In the genomic region with DNA sequence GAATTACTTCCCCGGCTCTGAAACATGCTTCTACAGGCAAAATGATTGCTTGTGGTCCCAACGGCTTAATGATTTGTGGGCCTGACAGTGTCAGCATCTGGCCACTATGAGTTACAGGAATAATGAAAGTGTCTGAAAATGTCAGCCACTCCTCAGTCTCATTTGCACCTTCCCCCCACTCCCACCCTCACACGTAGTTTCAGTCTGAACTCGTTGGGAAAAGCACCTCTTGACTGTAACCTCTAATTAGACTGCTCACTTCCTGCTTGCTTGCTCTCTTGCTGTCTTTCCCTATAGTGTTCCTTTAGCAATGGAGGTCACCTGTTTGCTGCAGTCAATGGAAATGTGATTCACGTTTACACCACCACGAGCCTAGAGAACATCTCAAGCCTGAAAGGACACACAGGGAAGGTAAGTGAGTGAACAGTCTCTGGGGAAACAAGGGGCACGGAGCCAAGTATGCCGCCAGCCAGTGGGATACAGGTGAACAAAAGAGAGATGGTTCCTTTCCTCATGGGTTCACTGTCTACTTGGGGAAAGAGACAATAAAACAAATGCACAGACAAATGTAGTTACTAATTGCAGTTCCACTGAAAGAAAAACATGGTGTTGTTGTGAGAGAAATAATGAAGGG, we compare ENCODE assay signal across 12 cellular contexts.
DNase-seq lines count a peak whose midpoint lies in the region; ATAC-seq and TF ChIP-seq lines count a peak whose summit lies in the region.
"Had no signal": no experiment of that assay in that cellular context is flagged by ENCODE, and none has a peak within 500 bp of the region (broad histone marks: within the 10 kb centered on the region; RNA-seq: fewer than 3 reads in every experiment).

No MANE protein-coding gene starts in this region.

- H3K27me3 ChIP-seq in RWPE2 (ENCODE audit: insufficient read depth, poor library complexity, severe bottlenecking): no peaks in the 10 kb centered on the region

- peak overlapping the region; percentile 19 for H3K27ac ChIP-seq in RWPE2 (ENCODE audit: poor library complexity, severe bottlenecking)

- H3K9me3 ChIP-seq in RWPE2 (ENCODE audit: severe bottlenecking): no peaks in the 10 kb centered on the region

- H3K4me3 ChIP-seq in RWPE2 (ENCODE audit: severe bottlenecking): no peak overlapping the region

- ATAC-seq in RWPE2 (ENCODE audit: low read depth) (peak; percentile 51; the same call in 2 of the 3 replicates), HG03469 (IDR thresholded peaks at IDR 0.05; ENCODE audit: unreplicated experiment) (no peak), HG03097 (IDR thresholded peaks at IDR 0.05; ENCODE audit: low FRiP score, unreplicated experiment) (no peak)

- no peaks in the 10 kb centered on the region for H3K36me3 ChIP-seq in RWPE2 (ENCODE audit: low read depth)

- TF ChIP-seq CTCF in GM10266 (IDR thresholded peaks at IDR 0.05; ENCODE audit: control insufficient read depth, insufficient read depth, low read depth, missing control alignments) (no peak), GM20000 (IDR thresholded peaks at IDR 0.05; ENCODE audit: extremely low read depth, missing control alignments) (no peak), RWPE2 (IDR thresholded peaks at IDR 0.05; ENCODE audit: poor library complexity, severe bottlenecking) (no peak)

- DNase-seq in GM10266 (ENCODE audit: extremely low spot score) (peak; percentile 56), GM20000 (ENCODE audit: low spot score) (peak; percentile 67), HPDE6-E6E7 (ENCODE audit: extremely low spot score) (peak; percentile 22), RWPE2 (ENCODE audit: low spot score) (no peak), NCI-H446 treated with DMSO at 0.1 percent for 48 hours (lab: John Stamatoyannopoulos, UW) (no peak), GF-D8 (lab: John Stamatoyannopoulos, UW) (no peak)
- DNase-seq: activated T-cell treated with anti-CD3 and anti-CD28 coated beads, Interleukin-2, amount 50 U/mL, for 4 hours; CD4-positive, alpha-beta T cell; GOT3; hypothalamus had no signal

- H3K4me1 ChIP-seq in RWPE2 (ENCODE audit: insufficient read depth, poor library complexity, severe bottlenecking): peaks cover 7% of the 10 kb centered on the region

Comparison
In these comparisons a context has a peak if more than half of its experiments do, and no peak if none do; other contexts are left out.
1. DNase-seq: peak in GM10266 (single experiment), GM20000 (single experiment) and HPDE6-E6E7 (single experiment); none in RWPE2 (single experiment), NCI-H446 treated with DMSO at 0.1 percent for 48 hours (single experiment) and GF-D8 (single experiment).